Comparison of ENCODE assay signal across 8 cellular contexts in the genomic region with DNA sequence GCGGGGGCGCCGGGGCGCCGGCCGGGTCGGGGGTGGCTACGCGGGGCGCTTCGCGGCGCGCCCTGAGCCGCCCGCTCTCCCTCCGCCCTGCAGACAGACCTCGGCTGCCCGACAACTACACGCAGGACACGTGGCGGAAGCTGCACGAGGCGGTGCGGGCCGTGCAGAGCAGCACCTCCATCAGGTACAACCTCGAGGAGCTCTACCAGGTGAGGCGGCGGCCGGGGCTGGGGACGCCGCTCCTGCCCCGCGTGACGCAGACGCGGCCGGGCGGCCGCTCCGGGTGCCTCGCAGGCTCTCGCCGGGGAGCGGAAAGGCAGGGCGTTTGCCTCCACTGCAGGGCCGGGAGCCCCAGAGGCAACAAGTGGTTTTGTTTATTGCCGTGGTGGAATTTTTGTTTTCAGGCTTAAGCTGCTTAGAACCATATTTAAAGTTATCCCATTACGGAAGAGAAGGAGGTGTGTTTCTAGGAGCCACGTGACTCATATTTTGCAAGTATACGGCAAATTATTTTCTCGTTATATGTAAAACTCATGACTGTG. TPM values are rescaled to one million over a fixed set of nuclear protein-coding genes. Genes with fewer than 3 reads are reported as not detected.
DNase-seq lines count a peak whose midpoint lies in the region; ATAC-seq and TF ChIP-seq lines count a peak whose summit lies in the region.

No MANE protein-coding gene starts in this region.

- CTCF ChIA-PET in WTC11 (lab: Charles Lee) = interaction anchor here (1.0 to 1.6 kb wide), 4 partner anchors 29 to 352 kb away, joined by 3 to 7 read pairs (median 4); no protein-coding TSS in a partner anchor

- POLR2A ChIA-PET in WTC11 (lab: Charles Lee) = interaction anchor here (0.6 to 1.5 kb wide), 2 partner anchors 9 to 35 kb away, joined by 3 to 4 read pairs; no protein-coding TSS in a partner anchor

- TF ChIP-seq CTCF in GM13977 (IDR thresholded peaks at IDR 0.05; ENCODE audit: extremely low read depth, insufficient read depth, missing control alignments) = peak; percentile 21
- peak; percentile 29; the same call in 1 of the 2 replicates for TF ChIP-seq CTCF in HFFc6 (IDR thresholded peaks at IDR 0.05)
- TF ChIP-seq CTCF in WTC11 (IDR thresholded peaks at IDR 0.05) = no peak

- peak; percentile 11 for ATAC-seq in WTC11

- no peak overlapping the region for H3K27ac ChIP-seq in caudate nucleus (ENCODE audit: low read depth, low read length)

- H3K27ac Mint-ChIP-seq in HFFc6 (peak overlapping the region; percentile 81), WTC11 (no peak overlapping the region; the same call in 1 of the 2 replicates)

- H3K36me3 Mint-ChIP-seq in HFFc6 (ENCODE audit: low read depth) (peaks cover 53% of the 10 kb centered on the region), WTC11 (peaks cover 32% of the 10 kb centered on the region; the same call in 1 of the 2 replicates)

- in situ Hi-C loops in GM13977 (cut with MboI; ENCODE audit: low pct_unique_long_range_greater_than_20kb, low sequenced_read_pairs, unreplicated experiment) = no loop called here

- H3K4me3 Mint-ChIP-seq in HFFc6 (peak overlapping the region; percentile 89), WTC11 (peak overlapping the region; percentile 78)

- H3K4me1 Mint-ChIP-seq in HFFc6 (ENCODE audit: low read depth) (peaks cover 49% of the 10 kb centered on the region), WTC11 (peaks cover 51% of the 10 kb centered on the region)

- no peaks in the 10 kb centered on the region for H3K9me3 Mint-ChIP-seq in HFFc6
- H3K9me3 Mint-ChIP-seq in WTC11 = no peaks in the 10 kb centered on the region

- H3K27me3 Mint-ChIP-seq in HFFc6 (ENCODE audit: insufficient read depth) = no peaks in the 10 kb centered on the region
- H3K27me3 Mint-ChIP-seq in WTC11 (ENCODE audit: low read depth) = no peaks in the 10 kb centered on the region

- DNase-seq in GM13977 (ENCODE audit: low spot score) = peak; percentile 75
- DNase-seq in HFFc6 = peak; percentile 66
- DNase-seq in NAMALWA (ENCODE audit: low spot score) = peak; percentile 87
- DNase-seq in WTC11 (ENCODE audit: low spot score) = peak; percentile 68
- DNase-seq in caudate nucleus (lab: John Stamatoyannopoulos, UW) = peak in 35 of 61 donors; percentile 10 to 56 (median 35)
- peak; percentile 77 for DNase-seq in kidney tubule cell (ENCODE audit: low spot score)
- peak; percentile 76 for DNase-seq in stimulated activated CD4-positive, alpha-beta T cell treated with anti-CD3 and anti-CD28 coated beads, Interleukin-1b, Interleukin-23, amount 100 ng/mL, for 48 hours
- DNase-seq in NCI-H2196 treated with DMSO at 0.1 percent for 48 hours (lab: John Stamatoyannopoulos, UW; ENCODE audit: unreplicated experiment) = no peak

TF ChIP-seq in WTC11, 78 proteins besides CTCF, POLR2A, EP300 and RAD21 (continues in another document):
- TF ChIP-seq JAZF1 (CRISPR knock-in tag; IDR thresholded peaks at IDR 0.05) (no peak), MXD4 (CRISPR knock-in tag; IDR thresholded peaks at IDR 0.05; ENCODE audit: borderline replicate concordance) (no peak), USF1 (CRISPR knock-in tag; IDR thresholded peaks at IDR 0.05) (peak; percentile 67), ERG (CRISPR knock-in tag; IDR thresholded peaks at IDR 0.05) (no peak), EMX1 (CRISPR knock-in tag; IDR thresholded peaks at IDR 0.05) (no peak), ZNF232 (CRISPR knock-in tag; IDR thresholded peaks at IDR 0.05) (peak; percentile 88), MYBL2 (CRISPR knock-in tag; IDR thresholded peaks at IDR 0.05) (peak; percentile 84; the same call in 1 of the 2 replicates), ATF3 (CRISPR knock-in tag; conservative IDR thresholded peaks at IDR 0.05) (peak; percentile 71; the same call in 1 of the 2 replicates), SMAD4 (CRISPR knock-in tag; IDR thresholded peaks at IDR 0.05) (no peak)
- TF ChIP-seq, protein P1, sequence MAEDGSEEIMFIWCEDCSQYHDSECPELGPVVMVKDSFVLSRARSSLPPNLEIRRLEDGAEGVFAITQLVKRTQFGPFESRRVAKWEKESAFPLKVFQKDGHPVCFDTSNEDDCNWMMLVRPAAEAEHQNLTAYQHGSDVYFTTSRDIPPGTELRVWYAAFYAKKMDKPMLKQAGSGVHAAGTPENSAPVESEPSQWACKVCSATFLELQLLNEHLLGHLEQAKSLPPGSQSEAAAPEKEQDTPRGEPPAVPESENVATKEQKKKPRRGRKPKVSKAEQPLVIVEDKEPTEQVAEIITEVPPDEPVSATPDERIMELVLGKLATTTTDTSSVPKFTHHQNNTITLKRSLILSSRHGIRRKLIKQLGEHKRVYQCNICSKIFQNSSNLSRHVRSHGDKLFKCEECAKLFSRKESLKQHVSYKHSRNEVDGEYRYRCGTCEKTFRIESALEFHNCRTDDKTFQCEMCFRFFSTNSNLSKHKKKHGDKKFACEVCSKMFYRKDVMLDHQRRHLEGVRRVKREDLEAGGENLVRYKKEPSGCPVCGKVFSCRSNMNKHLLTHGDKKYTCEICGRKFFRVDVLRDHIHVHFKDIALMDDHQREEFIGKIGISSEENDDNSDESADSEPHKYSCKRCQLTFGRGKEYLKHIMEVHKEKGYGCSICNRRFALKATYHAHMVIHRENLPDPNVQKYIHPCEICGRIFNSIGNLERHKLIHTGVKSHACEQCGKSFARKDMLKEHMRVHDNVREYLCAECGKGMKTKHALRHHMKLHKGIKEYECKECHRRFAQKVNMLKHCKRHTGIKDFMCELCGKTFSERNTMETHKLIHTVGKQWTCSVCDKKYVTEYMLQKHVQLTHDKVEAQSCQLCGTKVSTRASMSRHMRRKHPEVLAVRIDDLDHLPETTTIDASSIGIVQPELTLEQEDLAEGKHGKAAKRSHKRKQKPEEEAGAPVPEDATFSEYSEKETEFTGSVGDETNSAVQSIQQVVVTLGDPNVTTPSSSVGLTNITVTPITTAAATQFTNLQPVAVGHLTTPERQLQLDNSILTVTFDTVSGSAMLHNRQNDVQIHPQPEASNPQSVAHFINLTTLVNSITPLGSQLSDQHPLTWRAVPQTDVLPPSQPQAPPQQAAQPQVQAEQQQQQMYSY (CRISPR knock-in tag; IDR thresholded peaks at IDR 0.05) = peak; percentile 32; the same call in 1 of the 2 replicates
- TF ChIP-seq, protein P2, sequence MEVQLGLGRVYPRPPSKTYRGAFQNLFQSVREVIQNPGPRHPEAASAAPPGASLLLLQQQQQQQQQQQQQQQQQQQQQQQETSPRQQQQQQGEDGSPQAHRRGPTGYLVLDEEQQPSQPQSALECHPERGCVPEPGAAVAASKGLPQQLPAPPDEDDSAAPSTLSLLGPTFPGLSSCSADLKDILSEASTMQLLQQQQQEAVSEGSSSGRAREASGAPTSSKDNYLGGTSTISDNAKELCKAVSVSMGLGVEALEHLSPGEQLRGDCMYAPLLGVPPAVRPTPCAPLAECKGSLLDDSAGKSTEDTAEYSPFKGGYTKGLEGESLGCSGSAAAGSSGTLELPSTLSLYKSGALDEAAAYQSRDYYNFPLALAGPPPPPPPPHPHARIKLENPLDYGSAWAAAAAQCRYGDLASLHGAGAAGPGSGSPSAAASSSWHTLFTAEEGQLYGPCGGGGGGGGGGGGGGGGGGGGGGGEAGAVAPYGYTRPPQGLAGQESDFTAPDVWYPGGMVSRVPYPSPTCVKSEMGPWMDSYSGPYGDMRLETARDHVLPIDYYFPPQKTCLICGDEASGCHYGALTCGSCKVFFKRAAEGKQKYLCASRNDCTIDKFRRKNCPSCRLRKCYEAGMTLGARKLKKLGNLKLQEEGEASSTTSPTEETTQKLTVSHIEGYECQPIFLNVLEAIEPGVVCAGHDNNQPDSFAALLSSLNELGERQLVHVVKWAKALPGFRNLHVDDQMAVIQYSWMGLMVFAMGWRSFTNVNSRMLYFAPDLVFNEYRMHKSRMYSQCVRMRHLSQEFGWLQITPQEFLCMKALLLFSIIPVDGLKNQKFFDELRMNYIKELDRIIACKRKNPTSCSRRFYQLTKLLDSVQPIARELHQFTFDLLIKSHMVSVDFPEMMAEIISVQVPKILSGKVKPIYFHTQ (CRISPR knock-in tag; IDR thresholded peaks at IDR 0.05) = no peak
- TF ChIP-seq, protein P3, sequence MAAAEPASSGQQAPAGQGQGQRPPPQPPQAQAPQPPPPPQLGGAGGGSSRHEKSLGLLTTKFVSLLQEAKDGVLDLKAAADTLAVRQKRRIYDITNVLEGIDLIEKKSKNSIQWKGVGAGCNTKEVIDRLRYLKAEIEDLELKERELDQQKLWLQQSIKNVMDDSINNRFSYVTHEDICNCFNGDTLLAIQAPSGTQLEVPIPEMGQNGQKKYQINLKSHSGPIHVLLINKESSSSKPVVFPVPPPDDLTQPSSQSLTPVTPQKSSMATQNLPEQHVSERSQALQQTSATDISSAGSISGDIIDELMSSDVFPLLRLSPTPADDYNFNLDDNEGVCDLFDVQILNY (CRISPR knock-in tag; IDR thresholded peaks at IDR 0.05) = peak; percentile 77; the same call in 1 of the 2 replicates

RNA-seq across cellular contexts. Expression of gene CUL4A, which starts 0.5 kb away (rescaled TPM):
- total RNA-seq in HFFc6 (2021; fragmentation: NEBNext Ultra II Directional; extraction: Animal tissue kit (Norgen Biotek cat#: 25700)) = 100 to 1,000 TPM in 2 of 6 experiments, 10 to 100 TPM in 4; 90.5 to 104 (median 97.0) TPM
- total RNA-seq in WTC11 (2021) = 97.4 to 100 TPM (median 99.9 TPM) in 3 replicates

RNA-seq across cellular contexts. Expression of gene PCID2, which starts 1.5 kb away (rescaled TPM):
- total RNA-seq in HFFc6 (2021; fragmentation: NEBNext Ultra II Directional; extraction: Animal tissue kit (Norgen Biotek cat#: 25700)) = 10 to 100 TPM; 59.1 to 72.5 (median 68.3) TPM
- total RNA-seq in WTC11 (2021) = 64.9 to 69.4 TPM (median 68.5 TPM) in 3 replicates

RNA-seq across cellular contexts. Expression of gene PROZ, which starts 51.5 kb away (rescaled TPM):
- not detected for total RNA-seq in HFFc6 (2021; fragmentation: NEBNext Ultra II Directional; extraction: Animal tissue kit (Norgen Biotek cat#: 25700))
- not detected in 3 replicates for total RNA-seq in WTC11 (2021)
